In the genomic region with DNA sequence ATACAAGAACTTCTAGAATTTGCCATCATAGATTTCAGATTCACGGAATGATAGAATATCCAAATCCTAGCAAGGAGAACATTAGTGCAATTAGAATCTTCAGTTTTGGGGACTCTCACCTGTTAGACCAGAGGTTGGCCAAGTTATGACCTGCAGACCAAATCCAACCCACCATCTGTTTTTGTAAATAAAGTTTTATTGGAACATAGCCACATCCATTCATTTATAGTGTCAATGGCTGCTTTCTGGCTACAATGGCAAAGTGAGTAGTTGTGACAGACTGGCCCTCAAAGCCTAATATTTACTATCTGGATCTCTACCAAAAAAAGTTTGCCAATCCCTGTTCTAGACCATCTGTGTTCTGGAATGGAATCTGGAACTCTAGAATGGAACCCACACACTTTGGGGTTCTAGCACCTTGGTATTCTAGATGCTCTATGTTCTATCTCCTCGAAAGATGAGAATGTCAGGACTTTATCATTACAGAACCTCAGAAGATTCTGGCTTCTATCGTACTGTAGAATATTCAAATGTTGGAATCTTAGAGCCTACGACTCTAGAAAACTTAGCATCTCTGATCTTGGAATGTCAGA, we compare ENCODE assay signal across 14 cellular contexts. TPM values are rescaled to one million over a fixed set of nuclear protein-coding genes. Genes with fewer than 3 reads are reported as not detected.
DNase-seq lines count a peak whose midpoint lies in the region; TF ChIP-seq lines count a peak whose summit lies in the region.
"Had no signal": no experiment of that assay in that cellular context is flagged by ENCODE, and none has a peak within 500 bp of the region (broad histone marks: within the 10 kb centered on the region; RNA-seq: fewer than 3 reads in every experiment).

No MANE protein-coding gene starts in this region.

- H3K36me3 Mint-ChIP-seq in activated naive CD4-positive, alpha-beta T cell treated with anti-CD3 and anti-CD28 coated beads, Interleukin-2, amount 50 U/mL, for 24 hours, result no peaks in the 10 kb centered on the region
- peaks cover 3% of the 10 kb centered on the region for H3K36me3 Mint-ChIP-seq in activated naive CD4-positive, alpha-beta T cell treated with anti-CD3 and anti-CD28 coated beads for 36 hours (ENCODE audit: low read depth)
- peaks cover 6% of the 10 kb centered on the region for H3K36me3 Mint-ChIP-seq in brain
- peaks cover 2% of the 10 kb centered on the region for H3K36me3 Mint-ChIP-seq in neural crest cell (ENCODE audit: low read depth)

- DNase-seq in activated naive CD4-positive, alpha-beta T cell treated with anti-CD3 and anti-CD28 coated beads for 36 hours, result no peak
- no peak for DNase-seq in neural crest cell (ENCODE audit: low read depth, low spot score)
- DNase-seq in midbrain (lab: John Stamatoyannopoulos, UW), result no peak
- DNase-seq in NCI-H146 (lab: John Stamatoyannopoulos, UW), result no peak
- DNase-seq in AG08395 (ENCODE audit: low spot score), result no peak
- DNase-seq: 8988T; C1 segment of cervical spinal cord; CD4-positive, alpha-beta memory T cell; DMS79; HFFc6; IMR-90 had no signal

- no peak overlapping the region for H3K27ac Mint-ChIP-seq in activated naive CD4-positive, alpha-beta T cell treated with anti-CD3 and anti-CD28 coated beads, Interleukin-2, amount 50 U/mL, for 24 hours
- no peak overlapping the region for H3K27ac Mint-ChIP-seq in activated naive CD4-positive, alpha-beta T cell treated with anti-CD3 and anti-CD28 coated beads for 36 hours
- H3K27ac Mint-ChIP-seq in brain (peak overlapping the region in 1 of 5 experiments; percentile 7), neural crest cell (ENCODE audit: unreplicated experiment) (no peak overlapping the region)
- H3K27ac Mint-ChIP-seq: B cell, HFFc6 had no signal

- H3K9me3 Mint-ChIP-seq in activated naive CD4-positive, alpha-beta T cell treated with anti-CD3 and anti-CD28 coated beads, Interleukin-2, amount 50 U/mL, for 24 hours, result no peaks in the 10 kb centered on the region
- H3K9me3 Mint-ChIP-seq in activated naive CD4-positive, alpha-beta T cell treated with anti-CD3 and anti-CD28 coated beads for 36 hours, result no peaks in the 10 kb centered on the region
- H3K9me3 Mint-ChIP-seq in brain (peaks cover 0 to 3% (median 0%) of the 10 kb centered on the region in 5 experiments), neural crest cell (no peaks in the 10 kb centered on the region)
- H3K9me3 Mint-ChIP-seq: HFFc6 had no signal

- peaks cover 24% of the 10 kb centered on the region for H3K4me1 Mint-ChIP-seq in activated naive CD4-positive, alpha-beta T cell treated with anti-CD3 and anti-CD28 coated beads, Interleukin-2, amount 50 U/mL, for 24 hours
- H3K4me1 Mint-ChIP-seq in activated naive CD4-positive, alpha-beta T cell treated with anti-CD3 and anti-CD28 coated beads for 36 hours (ENCODE audit: low read depth), result peaks cover 20% of the 10 kb centered on the region
- H3K4me1 Mint-ChIP-seq in brain, result peaks cover 35% of the 10 kb centered on the region
- peaks cover 15% of the 10 kb centered on the region for H3K4me1 Mint-ChIP-seq in neural crest cell

- no peaks in the 10 kb centered on the region for H3K27me3 Mint-ChIP-seq in activated naive CD4-positive, alpha-beta T cell treated with anti-CD3 and anti-CD28 coated beads, Interleukin-2, amount 50 U/mL, for 24 hours
- H3K27me3 Mint-ChIP-seq in activated naive CD4-positive, alpha-beta T cell treated with anti-CD3 and anti-CD28 coated beads for 36 hours (ENCODE audit: low read depth), result no peaks in the 10 kb centered on the region
- peaks cover 14% of the 10 kb centered on the region for H3K27me3 Mint-ChIP-seq in brain
- peaks cover 22% of the 10 kb centered on the region for H3K27me3 Mint-ChIP-seq in neural crest cell (ENCODE audit: low read depth)
- H3K27me3 Mint-ChIP-seq: B cell; CD4-positive, alpha-beta memory T cell had no signal

- TF ChIP-seq CTCF in brain (conservative IDR thresholded peaks at IDR 0.05) (no peak), neural crest cell (conservative IDR thresholded peaks at IDR 0.05) (no peak)

- H3K4me3 Mint-ChIP-seq in activated naive CD4-positive, alpha-beta T cell treated with anti-CD3 and anti-CD28 coated beads, Interleukin-2, amount 50 U/mL, for 24 hours, result peak overlapping the region; percentile 23
- H3K4me3 Mint-ChIP-seq in activated naive CD4-positive, alpha-beta T cell treated with anti-CD3 and anti-CD28 coated beads for 36 hours, result no peak overlapping the region
- H3K4me3 Mint-ChIP-seq in brain (peak overlapping the region in 3 of 5 experiments; percentile 33 to 52 (median 47)), neural crest cell (peak overlapping the region; percentile 66)
- H3K4me3 Mint-ChIP-seq: HFFc6 had no signal

- intact Hi-C loops in activated naive CD4-positive, alpha-beta T cell treated with anti-CD3 and anti-CD28 coated beads for 36 hours (cut with micrococcal nuclease), result no loop called here

- CTCF ChIA-PET in activated naive CD4-positive, alpha-beta T cell treated with anti-CD3 and anti-CD28 coated beads for 36 hours (lab: Charles Lee), result interaction anchor here (0.6 kb wide), 1 partner anchor 226 kb away, joined by 3 read pairs; no protein-coding TSS in a partner anchor

RNA-seq across cellular contexts. Expression of a gene that starts 2.5 kb away (rescaled TPM):
- total RNA-seq in activated naive CD4-positive, alpha-beta T cell treated with anti-CD3 and anti-CD28 coated beads for 36 hours, result 10 to 100 TPM; 14.2 to 15.5 TPM
- 28.1 TPM for polyA plus RNA-seq in brain (ENCODE audit: insufficient read depth, low read depth, low replicate concordance)
- 30.0 and 30.2 TPM in 2 replicates for total RNA-seq in neural crest cell

RNA-seq across cellular contexts. Expression of a gene that starts 9.9 kb away (rescaled TPM):
- not detected for total RNA-seq in activated naive CD4-positive, alpha-beta T cell treated with anti-CD3 and anti-CD28 coated beads for 36 hours
- polyA plus RNA-seq in brain (ENCODE audit: insufficient read depth, low read depth, low replicate concordance), result 23.3 TPM
- total RNA-seq in neural crest cell, result 0.61 and 0.70 TPM in 2 replicates
- total RNA-seq: B cell; CD4-positive, alpha-beta memory T cell; HFFc6; IMR-90 had no signal
- polyA plus RNA-seq: CD4-positive, alpha-beta memory T cell had no signal

RNA-seq across cellular contexts. Expression of a gene that starts 33.3 kb away (rescaled TPM):
- 10 to 100 TPM; 72.5 to 75.1 TPM for total RNA-seq in activated naive CD4-positive, alpha-beta T cell treated with anti-CD3 and anti-CD28 coated beads for 36 hours
- 248 TPM for polyA plus RNA-seq in brain (ENCODE audit: insufficient read depth, low read depth, low replicate concordance)
- 67.2 and 69.2 TPM in 2 replicates for total RNA-seq in neural crest cell
